Comparison of ENCODE assay signal across 1 cellular context in genomic region chr12:1993871-1994371, GRCh38.
TF ChIP-seq lines count a peak whose summit lies in the region.

No MANE protein-coding gene starts in this region.

TF ChIP-seq in IMR-90, 13 proteins besides CTCF, POLR2A, EP300 and RAD21 (continued from another document):
- TF ChIP-seq ELK1 (IDR thresholded peaks at IDR 0.05; ENCODE audit: borderline replicate concordance, low read depth, low read length): no peak
